In the genomic region with DNA sequence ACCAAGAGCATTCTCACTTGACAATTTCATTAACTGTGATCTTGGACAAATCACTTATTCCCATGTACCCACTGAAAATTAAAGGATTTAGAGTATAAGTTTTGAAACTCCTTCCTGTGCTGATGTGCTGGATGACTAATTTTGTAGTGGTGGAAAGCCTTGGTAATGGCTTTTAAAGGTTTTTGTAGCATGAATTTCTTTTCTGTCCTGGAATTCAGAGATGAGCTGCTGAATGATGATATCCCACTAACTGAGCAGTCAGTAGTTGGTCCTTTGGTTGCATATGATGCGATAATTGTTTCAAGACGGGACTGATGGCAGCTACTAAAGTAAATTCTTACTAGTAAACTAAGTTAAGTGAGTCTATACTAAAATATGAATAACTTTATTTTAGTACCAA, we compare ENCODE assay signal across 14 cellular contexts. TPM values are rescaled to one million over a fixed set of nuclear protein-coding genes. Genes with fewer than 3 reads are reported as not detected.
DNase-seq lines count a peak whose midpoint lies in the region; ATAC-seq and TF ChIP-seq lines count a peak whose summit lies in the region.
"Had no signal": no experiment of that assay in that cellular context is flagged by ENCODE, and none has a peak within 500 bp of the region (broad histone marks: within the 10 kb centered on the region; RNA-seq: fewer than 3 reads in every experiment).

No MANE protein-coding gene starts in this region.

- no peaks in the 10 kb centered on the region for H3K27me3 ChIP-seq in GM23338 (ENCODE audit: insufficient read depth)
- H3K27me3 ChIP-seq: Peyer's patch had no signal

- DNase-seq in T-helper 2 cell treated with Interferon-gamma antibody and Interleukin-4, amounts not matched to agents 5 μg/mL and 100 μg/mL, for 36 hours (ENCODE audit: low spot score): no peak
- DNase-seq in T-helper 2 cell (no peak), GM23338 (ENCODE audit: low spot score) (no peak), NCI-H128 (lab: John Stamatoyannopoulos, UW; ENCODE audit: unreplicated experiment) (no peak)
- no peak for DNase-seq in activated naive CD8-positive, alpha-beta T cell treated with anti-CD3 and anti-CD28 coated beads for 36 hours
- DNase-seq: activated CD4-positive, alpha-beta T cell treated with anti-CD3 and anti-CD28 coated beads, Interleukin-2, amount 50 U/mL, for 4 hours; DMS153; NCI-H1436; NCI-H446 treated with DMSO at 0.1 percent for 48 hours; Peyer's patch had no signal

- no peak for ATAC-seq in GM23338
- no peak for ATAC-seq in HG02981 (IDR thresholded peaks at IDR 0.05; ENCODE audit: unreplicated experiment)
- ATAC-seq in HG03108 (IDR thresholded peaks at IDR 0.05; ENCODE audit: unreplicated experiment): no peak
- ATAC-seq: K562 had no signal

- peak overlapping the region; percentile 51 for H3K27ac Mint-ChIP-seq in T-helper 2 cell treated with Interferon-gamma antibody and Interleukin-4, amounts not matched to agents 5 μg/mL and 100 μg/mL, for 36 hours
- no peak overlapping the region for H3K27ac Mint-ChIP-seq in GM23338
- peak overlapping the region; percentile 58 for H3K27ac Mint-ChIP-seq in activated naive CD8-positive, alpha-beta T cell treated with anti-CD3 and anti-CD28 coated beads for 36 hours
- H3K27ac Mint-ChIP-seq in nephron: no peak overlapping the region

- peaks cover 94% of the 10 kb centered on the region for H3K36me3 Mint-ChIP-seq in T-helper 2 cell treated with Interferon-gamma antibody and Interleukin-4, amounts not matched to agents 5 μg/mL and 100 μg/mL, for 36 hours (ENCODE audit: low read depth)
- peaks cover 99% of the 10 kb centered on the region for H3K36me3 Mint-ChIP-seq in GM23338 (ENCODE audit: low read depth)
- H3K36me3 Mint-ChIP-seq in activated naive CD8-positive, alpha-beta T cell treated with anti-CD3 and anti-CD28 coated beads for 36 hours: peaks cover 94% of the 10 kb centered on the region
- peaks cover 86% of the 10 kb centered on the region for H3K36me3 Mint-ChIP-seq in nephron (ENCODE audit: low read depth)

- H3K36me3 ChIP-seq in GM23338 (ENCODE audit: insufficient read depth): peaks cover 94% of the 10 kb centered on the region

- peak overlapping the region; percentile 25; the same call in 1 of the 2 replicates for H3K4me2 ChIP-seq in GM23338

- peaks cover 62% of the 10 kb centered on the region for H3K4me1 Mint-ChIP-seq in T-helper 2 cell treated with Interferon-gamma antibody and Interleukin-4, amounts not matched to agents 5 μg/mL and 100 μg/mL, for 36 hours (ENCODE audit: low read depth)
- H3K4me1 Mint-ChIP-seq in GM23338: peaks cover 26% of the 10 kb centered on the region
- peaks cover 77% of the 10 kb centered on the region for H3K4me1 Mint-ChIP-seq in activated naive CD8-positive, alpha-beta T cell treated with anti-CD3 and anti-CD28 coated beads for 36 hours
- peaks cover 60% of the 10 kb centered on the region for H3K4me1 Mint-ChIP-seq in nephron

- H3K4me1 ChIP-seq in GM23338 (ENCODE audit: insufficient read depth): peaks cover 19% of the 10 kb centered on the region

- H3K4me3 ChIP-seq in GM23338: no peak overlapping the region
- H3K4me3 ChIP-seq: K562, Peyer's patch had no signal

- no peaks in the 10 kb centered on the region for H3K27me3 Mint-ChIP-seq in T-helper 2 cell treated with Interferon-gamma antibody and Interleukin-4, amounts not matched to agents 5 μg/mL and 100 μg/mL, for 36 hours (ENCODE audit: low read depth)
- peaks cover 12% of the 10 kb centered on the region for H3K27me3 Mint-ChIP-seq in GM23338 (ENCODE audit: insufficient read depth, low read depth, poor library complexity)
- H3K27me3 Mint-ChIP-seq in activated naive CD8-positive, alpha-beta T cell treated with anti-CD3 and anti-CD28 coated beads for 36 hours: peaks cover 1% of the 10 kb centered on the region
- H3K27me3 Mint-ChIP-seq in nephron (ENCODE audit: low read depth): no peaks in the 10 kb centered on the region

- peak overlapping the region; percentile 74; the same call in 1 of the 2 replicates for H3K27ac ChIP-seq in GM23338 (ENCODE audit: low read depth)
- H3K27ac ChIP-seq: Peyer's patch had no signal

- peaks cover 84% of the 10 kb centered on the region for H3K79me2 ChIP-seq in GM23338 (replicated peaks; ENCODE audit: insufficient read depth)

- H4K20me1 ChIP-seq in GM23338 (replicated peaks; ENCODE audit: insufficient read depth): peaks cover 85% of the 10 kb centered on the region

- TF ChIP-seq CTCF in GM23338 (conservative IDR thresholded peaks at IDR 0.05; ENCODE audit: low read depth in 2 of 2): no peak
- TF ChIP-seq CTCF in nephron (IDR thresholded peaks at IDR 0.05; ENCODE audit: unreplicated experiment in 3 of 3): no peak

- H3K4me3 Mint-ChIP-seq in T-helper 2 cell treated with Interferon-gamma antibody and Interleukin-4, amounts not matched to agents 5 μg/mL and 100 μg/mL, for 36 hours: peak overlapping the region; percentile 48
- H3K4me3 Mint-ChIP-seq in GM23338 (peak overlapping the region; percentile 28; the same call in 1 of the 3 replicates), nephron (peak overlapping the region in 2 of 3 experiments; percentile 37 to 38)
- peak overlapping the region; percentile 92 for H3K4me3 Mint-ChIP-seq in activated naive CD8-positive, alpha-beta T cell treated with anti-CD3 and anti-CD28 coated beads for 36 hours

- H2AFZ ChIP-seq in GM23338: no peak overlapping the region

- H3F3A ChIP-seq in GM23338 (replicated peaks; ENCODE audit: low read depth): peaks cover 64% of the 10 kb centered on the region

- no peaks in the 10 kb centered on the region for H3K9me3 Mint-ChIP-seq in T-helper 2 cell treated with Interferon-gamma antibody and Interleukin-4, amounts not matched to agents 5 μg/mL and 100 μg/mL, for 36 hours
- H3K9me3 Mint-ChIP-seq in GM23338: no peaks in the 10 kb centered on the region
- H3K9me3 Mint-ChIP-seq in activated naive CD8-positive, alpha-beta T cell treated with anti-CD3 and anti-CD28 coated beads for 36 hours: no peaks in the 10 kb centered on the region
- H3K9me3 Mint-ChIP-seq in nephron: no peaks in the 10 kb centered on the region

- no peaks in the 10 kb centered on the region for H3K9me2 ChIP-seq in GM23338 (ENCODE audit: insufficient read depth)

TF ChIP-seq in GM23338, 12 proteins besides CTCF, POLR2A, EP300 and RAD21:
- no peak for TF ChIP-seq ZNF114 (CRISPR knock-in tag; IDR thresholded peaks at IDR 0.05)
- no peak for TF ChIP-seq POLR2AphosphoS5 (IDR thresholded peaks at IDR 0.05; ENCODE audit: low read depth)

RNA-seq across cellular contexts. Expression of gene RPL5, which starts 5.2 kb away (rescaled TPM):
- total RNA-seq in GM23338 (2014; rRNA removed; shearing (Covaris generic)): 2,030 and 2,182 TPM in 2 replicates
- polyA plus RNA-seq in GM23338 (2016; fragmentation: Nextera tagmentation; extraction: Ambion mirVana): 3,547 and 4,172 TPM in 2 replicates
- total RNA-seq in activated naive CD8-positive, alpha-beta T cell treated with anti-CD3 and anti-CD28 coated beads for 36 hours: 1,000 to 10,000 TPM; 1,677 to 1,713 TPM

RNA-seq across cellular contexts. Expression of gene EVI5, which starts 52.2 kb away (rescaled TPM):
- 6.5 and 15.6 TPM in 2 replicates for total RNA-seq in GM23338 (2014; rRNA removed; shearing (Covaris generic))
- polyA plus RNA-seq in GM23338 (2016; fragmentation: Nextera tagmentation; extraction: Ambion mirVana): 16.7 and 24.8 TPM in 2 replicates
- total RNA-seq in activated naive CD8-positive, alpha-beta T cell treated with anti-CD3 and anti-CD28 coated beads for 36 hours: 10 to 100 TPM; 13.6 to 13.8 TPM

Comparison
In these comparisons a context has a peak if more than half of its experiments do, and no peak if none do; other contexts are left out.
1. H3K27ac Mint-ChIP-seq: peak in T-helper 2 cell treated with Interferon-gamma antibody and Interleukin-4, amounts not matched to agents 5 μg/mL and 100 μg/mL, for 36 hours (single experiment) and activated naive CD8-positive, alpha-beta T cell treated with anti-CD3 and anti-CD28 coated beads for 36 hours (single experiment); none in GM23338 (single experiment) and nephron (0 of 3).
2. H3K4me3 Mint-ChIP-seq: peak in every context shown above with its lines; median percentile 92 in activated naive CD8-positive, alpha-beta T cell treated with anti-CD3 and anti-CD28 coated beads for 36 hours; 48 in T-helper 2 cell treated with Interferon-gamma antibody and Interleukin-4, amounts not matched to agents 5 μg/mL and 100 μg/mL, for 36 hours; 38 in nephron; 28 in GM23338.